ENCODE assay signal across 8 cellular contexts in the genomic region with DNA sequence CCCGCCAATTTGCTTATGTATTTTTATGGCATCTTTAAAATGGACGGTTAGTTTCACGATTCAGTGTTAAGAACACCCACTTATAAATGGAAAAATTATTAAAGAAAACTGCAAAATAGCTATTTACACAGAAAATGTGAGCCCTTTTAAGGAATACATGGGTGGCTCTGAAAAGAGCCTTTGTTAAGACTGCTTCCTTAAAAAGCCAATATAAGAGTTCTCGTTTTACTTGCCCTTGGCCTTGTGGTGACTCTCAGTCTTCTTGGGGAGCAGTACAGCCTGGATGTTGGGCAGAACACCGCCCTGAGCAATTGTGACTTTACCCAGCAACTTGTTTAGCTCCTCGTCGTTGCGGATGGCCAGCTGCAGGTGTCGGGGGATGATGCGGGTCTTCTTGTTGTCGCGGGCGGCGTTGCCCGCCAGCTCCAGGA.
DNase-seq lines count a peak whose midpoint lies in the region; ATAC-seq and TF ChIP-seq lines count a peak whose summit lies in the region.

No MANE protein-coding gene starts in this region.

- peaks cover 5% of the 10 kb centered on the region for H3K4me1 ChIP-seq in right cardiac atrium (ENCODE audit: control insufficient read depth, insufficient read depth, low read length)
- H3K4me1 ChIP-seq in spleen: peaks cover 3 to 66% (median 28%) of the 10 kb centered on the region in 6 donors

- peaks cover 36% of the 10 kb centered on the region for H3K4me1 Mint-ChIP-seq in activated naive CD4-positive, alpha-beta T cell treated with anti-CD3 and anti-CD28 coated beads for 36 hours (ENCODE audit: low read depth)
- peaks cover 43% of the 10 kb centered on the region for H3K4me1 Mint-ChIP-seq in activated T-helper 2 cell treated with anti-CD3 and anti-CD28 coated beads, Interferon-gamma antibody, Interleukin-2, Interleukin-4, amounts not matched to agents 10 μg/mL and 5 μg/mL and 100 μg/mL, durations not matched to agents 14 hours and 24 hours and 36 hours (ENCODE audit: low read depth)

- peaks cover 15% of the 10 kb centered on the region for H3K36me3 Mint-ChIP-seq in activated naive CD4-positive, alpha-beta T cell treated with anti-CD3 and anti-CD28 coated beads for 36 hours (ENCODE audit: low read depth)
- peaks cover 6% of the 10 kb centered on the region for H3K36me3 Mint-ChIP-seq in activated T-helper 2 cell treated with anti-CD3 and anti-CD28 coated beads, Interferon-gamma antibody, Interleukin-2, Interleukin-4, amounts not matched to agents 10 μg/mL and 5 μg/mL and 100 μg/mL, durations not matched to agents 14 hours and 24 hours and 36 hours (ENCODE audit: low read depth)

- H3K9me3 ChIP-seq in right cardiac atrium (ENCODE audit: control insufficient read depth, low read length): no peaks in the 10 kb centered on the region
- no peaks in the 10 kb centered on the region for H3K9me3 ChIP-seq in spleen

- H3K27me3 ChIP-seq in right cardiac atrium (ENCODE audit: control insufficient read depth, insufficient read depth) (no peaks in the 10 kb centered on the region), spleen (replicated peaks in 1 of 7) (no peaks in the 10 kb centered on the region)

- H3K27ac Mint-ChIP-seq in activated naive CD4-positive, alpha-beta T cell treated with anti-CD3 and anti-CD28 coated beads for 36 hours: peak overlapping the region; percentile 99
- peak overlapping the region; percentile 97 for H3K27ac Mint-ChIP-seq in activated T-helper 2 cell treated with anti-CD3 and anti-CD28 coated beads, Interferon-gamma antibody, Interleukin-2, Interleukin-4, amounts not matched to agents 10 μg/mL and 5 μg/mL and 100 μg/mL, durations not matched to agents 14 hours and 24 hours and 36 hours

- H3K36me3 ChIP-seq in spleen: no peaks in the 10 kb centered on the region

- H3K27ac ChIP-seq in right cardiac atrium (ENCODE audit: low read length) (peak overlapping the region; percentile 91), spleen (peak overlapping the region; percentile 86 to 100 (median 98))

- TF ChIP-seq POLR2A in spleen (IDR thresholded peaks at IDR 0.05): no peak

- peak overlapping the region; percentile 82 for H3K4me3 ChIP-seq in right cardiac atrium (ENCODE audit: low read length)
- peak overlapping the region; percentile 34 to 82 (median 55) for H3K4me3 ChIP-seq in spleen

- no peaks in the 10 kb centered on the region for H3K9me3 Mint-ChIP-seq in activated naive CD4-positive, alpha-beta T cell treated with anti-CD3 and anti-CD28 coated beads for 36 hours
- no peaks in the 10 kb centered on the region for H3K9me3 Mint-ChIP-seq in activated T-helper 2 cell treated with anti-CD3 and anti-CD28 coated beads, Interferon-gamma antibody, Interleukin-2, Interleukin-4, amounts not matched to agents 10 μg/mL and 5 μg/mL and 100 μg/mL, durations not matched to agents 14 hours and 24 hours and 36 hours

- TF ChIP-seq CTCF in spleen (IDR thresholded peaks at IDR 0.05 in 8 of 11, conservative IDR thresholded peaks at IDR 0.05 in 3 of 11): peak in 1 of 11 experiments; percentile 3

- under 1% methylated on average over 15 of the region's 15 CpGs for WGBS in right cardiac atrium
- WGBS in spleen, 5 donors: 0 to 1% (median 0%) methylated on average over 14 to 15 of the region's 15 CpGs

- H3K4me3 Mint-ChIP-seq in activated naive CD4-positive, alpha-beta T cell treated with anti-CD3 and anti-CD28 coated beads for 36 hours: peak overlapping the region; percentile 96
- peak overlapping the region; percentile 97 for H3K4me3 Mint-ChIP-seq in activated T-helper 2 cell treated with anti-CD3 and anti-CD28 coated beads, Interferon-gamma antibody, Interleukin-2, Interleukin-4, amounts not matched to agents 10 μg/mL and 5 μg/mL and 100 μg/mL, durations not matched to agents 14 hours and 24 hours and 36 hours (ENCODE audit: low read depth)

- no peak for DNase-seq in activated naive CD4-positive, alpha-beta T cell treated with anti-CD3 and anti-CD28 coated beads for 36 hours
- DNase-seq in activated naive CD4-positive, alpha-beta T cell treated with Interleukin-2 at 50 U/mL for 16 hours: no peak
- DNase-seq in HT-29 (ENCODE audit: low spot score) (peak; percentile 69), right cardiac atrium (no peak), spleen (no peak), dermis blood vessel endothelial cell (no peak), KBM-7 (no peak)
- peak; percentile 79 for DNase-seq in activated T-helper 2 cell treated with anti-CD3 and anti-CD28 coated beads, Interferon-gamma antibody, Interleukin-2, Interleukin-4, amounts not matched to agents 10 μg/mL and 5 μg/mL and 100 μg/mL, durations not matched to agents 14 hours and 24 hours and 36 hours (ENCODE audit: low spot score)

- H3K27me3 Mint-ChIP-seq in activated naive CD4-positive, alpha-beta T cell treated with anti-CD3 and anti-CD28 coated beads for 36 hours (ENCODE audit: low read depth): peaks cover 5% of the 10 kb centered on the region
- H3K27me3 Mint-ChIP-seq in activated T-helper 2 cell treated with anti-CD3 and anti-CD28 coated beads, Interferon-gamma antibody, Interleukin-2, Interleukin-4, amounts not matched to agents 10 μg/mL and 5 μg/mL and 100 μg/mL, durations not matched to agents 14 hours and 24 hours and 36 hours (ENCODE audit: low read depth): no peaks in the 10 kb centered on the region

- CTCF ChIA-PET in activated naive CD4-positive, alpha-beta T cell treated with anti-CD3 and anti-CD28 coated beads for 36 hours (lab: Charles Lee): interaction anchor here (0.6 to 2.9 kb wide), 5 partner anchors 15 to 26 kb away, joined by 3 to 8 read pairs (median 5); a partner anchor contains a TSS

- in situ Hi-C loops in KBM-7 (cut with MboI; ENCODE audit: low pct_unique_long_range_greater_than_20kb, low sequenced_read_pairs): loop anchor here (25.0 kb wide), 1 partner anchor 939 kb away; a partner anchor contains a TSS

- peak; percentile 10 to 25 for ATAC-seq in right cardiac atrium

- intact Hi-C loops in activated naive CD4-positive, alpha-beta T cell treated with anti-CD3 and anti-CD28 coated beads for 36 hours (cut with micrococcal nuclease): loop anchor here (1.0 to 10.0 kb wide), 9 partner anchors 18 to 1636 kb away; a partner anchor contains a TSS
- intact Hi-C loops in activated T-helper 2 cell treated with anti-CD3 and anti-CD28 coated beads, Interferon-gamma antibody, Interleukin-2, Interleukin-4, amounts not matched to agents 10 μg/mL and 5 μg/mL and 100 μg/mL, durations not matched to agents 14 hours and 24 hours and 36 hours (cut with micrococcal nuclease): loop anchor here (1.0 to 10.0 kb wide), 8 partner anchors 10 to 1636 kb away; a partner anchor contains a TSS
- intact Hi-C loops in right cardiac atrium (cut with DNase I): loop anchor here in 1 of 4 donors (10.0 kb wide), 2 partner anchors 74 to 144 kb away; a partner anchor contains a TSS
- intact Hi-C loops in spleen (cut with DNase I; ENCODE audit: low total_unique reads): loop anchor here (5.0 kb wide), 1 partner anchor 41 kb away; a partner anchor contains a TSS

Comparison
In these comparisons a context has a peak if more than half of its experiments do, and no peak if none do; other contexts are left out.
1. DNase-seq: peak in HT-29 (single experiment) and activated T-helper 2 cell treated with anti-CD3 and anti-CD28 coated beads, Interferon-gamma antibody, Interleukin-2, Interleukin-4, amounts not matched to agents 10 μg/mL and 5 μg/mL and 100 μg/mL, durations not matched to agents 14 hours and 24 hours and 36 hours (single experiment); none in activated naive CD4-positive, alpha-beta T cell treated with anti-CD3 and anti-CD28 coated beads for 36 hours (single experiment), activated naive CD4-positive, alpha-beta T cell treated with Interleukin-2 at 50 U/mL for 16 hours (single experiment), right cardiac atrium (0 of 3), spleen (single experiment), dermis blood vessel endothelial cell (single experiment) and KBM-7 (single experiment).